ENCODE assay signal across 20 cellular contexts in the genomic region with DNA sequence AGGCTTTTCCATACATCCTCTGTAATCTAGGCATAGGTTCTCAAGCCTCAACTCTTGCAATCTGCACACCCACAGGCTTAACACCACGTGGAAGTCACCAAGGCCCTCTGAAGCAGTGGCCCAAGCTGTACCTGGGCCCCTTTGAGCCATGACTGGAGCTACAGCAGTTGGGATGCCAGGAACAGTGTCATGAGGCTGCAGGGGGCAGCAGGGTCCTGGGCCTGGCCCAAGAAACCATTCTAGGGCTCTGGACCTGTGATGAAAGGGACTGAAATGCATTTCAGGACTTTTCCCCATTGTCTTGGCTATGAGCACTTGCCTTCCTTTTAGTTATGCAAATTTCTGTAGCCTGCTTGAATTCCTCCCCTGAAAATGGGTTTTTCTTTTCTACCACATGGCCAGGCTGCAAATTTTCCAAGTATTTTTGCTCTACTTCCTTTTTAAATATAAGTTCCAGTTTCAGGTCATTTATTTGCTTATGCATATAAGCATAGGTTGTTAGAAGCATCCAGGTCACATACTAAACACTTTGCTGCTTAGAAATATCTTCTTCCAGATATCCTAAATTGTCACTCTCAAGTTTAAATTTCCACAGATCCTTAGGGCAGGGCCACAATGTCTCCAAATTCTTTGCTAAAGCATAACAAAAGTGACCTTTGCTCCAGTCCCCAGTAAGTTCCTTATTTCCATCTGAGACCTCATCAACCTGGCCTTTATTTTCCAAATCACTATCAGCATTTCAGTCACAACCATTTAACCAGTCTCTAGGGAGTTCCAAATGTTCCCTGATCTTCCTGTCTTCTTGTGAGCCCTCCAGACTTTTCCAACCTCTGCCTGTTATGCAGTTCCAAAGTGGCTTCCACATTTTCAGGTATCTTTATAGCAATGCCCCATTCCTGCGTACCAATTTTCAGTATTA.
"Had no signal": no experiment of that assay in that cellular context is flagged by ENCODE, and none has a peak within 500 bp of the region (broad histone marks: within the 10 kb centered on the region; RNA-seq: fewer than 3 reads in every experiment).

No MANE protein-coding gene starts in this region.

- ATAC-seq: gastrocnemius medialis had no signal

- H3K27ac ChIP-seq: esophagus muscularis mucosa, gastrocnemius medialis, left ventricle myocardium inferior, neutrophil, ovary, prostate gland, spleen, thoracic aorta had no signal

- H3K27me3 ChIP-seq: esophagus muscularis mucosa, gastrocnemius medialis, neutrophil, ovary, spleen had no signal

- H3K4me3 ChIP-seq: esophagus muscularis mucosa, gastrocnemius medialis, left ventricle myocardium inferior, ovary, prostate gland, spleen, thoracic aorta had no signal

- DNase-seq: activated CD4-positive, alpha-beta T cell treated with anti-CD3 and anti-CD28 coated beads for 4 hours; activated CD4-positive, alpha-beta T cell treated with anti-CD3 and anti-CD28 coated beads, Interleukin-2, amount 50 U/mL, for 48 hours; activated CD4-positive, CD25-positive, alpha-beta regulatory T cell; activated naive CD4-positive, alpha-beta T cell treated with Interleukin-2 at 50 U/mL for 16 hours; activated naive CD8-positive, alpha-beta T cell treated with anti-CD3 and anti-CD28 coated beads for 36 hours; activated T-cell treated with anti-CD3 and anti-CD28 coated beads, Interleukin-2, amount 50 U/mL, for 48 hours; central memory CD4-positive, alpha-beta T cell; effector memory CD4-positive, alpha-beta T cell; gastrocnemius medialis; hippocampal formation; left ventricle myocardium inferior; ovary; spleen; stimulated activated CD4-positive, alpha-beta T cell treated with anti-CD3 and anti-CD28 coated beads, Interleukin-4, amount 100 ng/mL, for 1 hour; stimulated activated naive CD4-positive, alpha-beta T cell treated with Interleukin-2 at 50 U/mL for 16 hours; T-helper 1 cell had no signal

- H3K4me1 ChIP-seq: esophagus muscularis mucosa, gastrocnemius medialis, left ventricle myocardium inferior, prostate gland, spleen had no signal

- H3K9me3 ChIP-seq: neutrophil, ovary, prostate gland, thoracic aorta had no signal

- H3K36me3 ChIP-seq: esophagus muscularis mucosa, gastrocnemius medialis, left ventricle myocardium inferior, neutrophil, ovary, prostate gland, spleen, thoracic aorta had no signal
